Comparison of ENCODE assay signal across 1 cellular context in genomic region chr18:56593906-56594305, GRCh38.
TF ChIP-seq lines count a peak whose summit lies in the region.

No MANE protein-coding gene starts in this region.

TF ChIP-seq in IMR-90, 13 proteins besides CTCF, POLR2A, EP300 and RAD21 (continued from another document):
- TF ChIP-seq MXI1 (IDR thresholded peaks at IDR 0.05; ENCODE audit: borderline replicate concordance, low read depth, low read length) (no peak), BHLHE40 (IDR thresholded peaks at IDR 0.05; ENCODE audit: low read depth, low read length) (no peak)
